30 cellular contexts compared by ENCODE assay signal in genomic region chr15:98628216-98628615, GRCh38.
"Had no signal": no experiment of that assay in that cellular context is flagged by ENCODE, and none has a peak within 500 bp of the region (broad histone marks: within the 10 kb centered on the region; RNA-seq: fewer than 3 reads in every experiment).

No MANE protein-coding gene starts in this region.

- ATAC-seq: activated CD8-positive, alpha-beta memory T cell treated with anti-CD3 and anti-CD28 coated beads, Interleukin-2, amount 10 ng/mL, durations not matched to agents 7 days and 5 days; Panc1; SK-N-SH treated with all-trans-retinoic acid at 6 μM for 48 hours; T-cell; T-helper 17 cell had no signal

- H3K9me3 ChIP-seq: SJSA1 had no signal

- H3K4me3 ChIP-seq: SJSA1 had no signal

- DNase-seq: activated B cell treated with CpG ODN at 0.5 μM for 24 hours; activated CD4-positive, alpha-beta memory T cell treated with anti-CD3 and anti-CD28 coated beads, Interleukin-2, amount 10 ng/mL, durations not matched to agents 7 days and 5 days; activated CD4-positive, alpha-beta T cell treated with anti-CD3 and anti-CD28 coated beads for 1 hour; activated CD4-positive, alpha-beta T cell treated with anti-CD3 and anti-CD28 coated beads for 48 hours; activated CD8-positive, alpha-beta memory T cell treated with anti-CD3 and anti-CD28 coated beads for 24 hours; activated CD8-positive, alpha-beta memory T cell treated with anti-CD3 and anti-CD28 coated beads, Interleukin-2, amount 10 ng/mL, durations not matched to agents 7 days and 5 days; activated gamma-delta T cell; activated naive CD4-positive, alpha-beta T cell treated with Interleukin-2 at 50 U/mL for 16 hours; activated naive CD8-positive, alpha-beta T cell treated with anti-CD3 and anti-CD28 coated beads, Interleukin-2, amount 10 ng/mL, durations not matched to agents 7 days and 5 days; activated T-cell treated with anti-CD3 and anti-CD28 coated beads, Interleukin-2, amount 50 U/mL, for 1 hour; amniotic stem cell; aorta; brain microvascular endothelial cell; central memory CD4-positive, alpha-beta T cell; Karpas-422; KBM-7; NCI-H1105; NCI-H1417 treated with DMSO at 0.1 percent for 48 hours; NCI-H187 treated with DMSO at 0.1 percent for 48 hours; NCI-H2081; NCI-H226; NCI-H524 treated with DMSO at 0.1 percent for 48 hours; SHP77; T-cell; T-helper 17 cell; T-helper 9 cell had no signal

- H3K4me1 ChIP-seq: SJSA1 had no signal

- H3K27ac ChIP-seq: brain microvascular endothelial cell, SJSA1, VCaP had no signal

- H3K36me3 ChIP-seq: brain microvascular endothelial cell, SJSA1 had no signal
